In genomic region chr11:12272821-12273617, GRCh38 we compare ENCODE assay signal across 1 cellular context.
TF ChIP-seq lines count a peak whose summit lies in the region.

No MANE protein-coding gene starts in this region.

TF ChIP-seq in IMR-90, 13 proteins besides CTCF, POLR2A, EP300 and RAD21:
- TF ChIP-seq MAZ (IDR thresholded peaks at IDR 0.05; ENCODE audit: borderline replicate concordance, low read depth, low read length) (no peak), CHD1 (IDR thresholded peaks at IDR 0.05; ENCODE audit: low read depth, low read length) (no peak), NFE2L2 (IDR thresholded peaks at IDR 0.05; ENCODE audit: low read depth, low read length) (no peak), USF2 (IDR thresholded peaks at IDR 0.05; ENCODE audit: low read depth, low read length) (peak; percentile 45; the same call in 1 of the 2 replicates), BHLHE40 (IDR thresholded peaks at IDR 0.05; ENCODE audit: low read depth, low read length) (peak; percentile 90)
